Comparison of ENCODE assay signal across 13 cellular contexts in the genomic region with DNA sequence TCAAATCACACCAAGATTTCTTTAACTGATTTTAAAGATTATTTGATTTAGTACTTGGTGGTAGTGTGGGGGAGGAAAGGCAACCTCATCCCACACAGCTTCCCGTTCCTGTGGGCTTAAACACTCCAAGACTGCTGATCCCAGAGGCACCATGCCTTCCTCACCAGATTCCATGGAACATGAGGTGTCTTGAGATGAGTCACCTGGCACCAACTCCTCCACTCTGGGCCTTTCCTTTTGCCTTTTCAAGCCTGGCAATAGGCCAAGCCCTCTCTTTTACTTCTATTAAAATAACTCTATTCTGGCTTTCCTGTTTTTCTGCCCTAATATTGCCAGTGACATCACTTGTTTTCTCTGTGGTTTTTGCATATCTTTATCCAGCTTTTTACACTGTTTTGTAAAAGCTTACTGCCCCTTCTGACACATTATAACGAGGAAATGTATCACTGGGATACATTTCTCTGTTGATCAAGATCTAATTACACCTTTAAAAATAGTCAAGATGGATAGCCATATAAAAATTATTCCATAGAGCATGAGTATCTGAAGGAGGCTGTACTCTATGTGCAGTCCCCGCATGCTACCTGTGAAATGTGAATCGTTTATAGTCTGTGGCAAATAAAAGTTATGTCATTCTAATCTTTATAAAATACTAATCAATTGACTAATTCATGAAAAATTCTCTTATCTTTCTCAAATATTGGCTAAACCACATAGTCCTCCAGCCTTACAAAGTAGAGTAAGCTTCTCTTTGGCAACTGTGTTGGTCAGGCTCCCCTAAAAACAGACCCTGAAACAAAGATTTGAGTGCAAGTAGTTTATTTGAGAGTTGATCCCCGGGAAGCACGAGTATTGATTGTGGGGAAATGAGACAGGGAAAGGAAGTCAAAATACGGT.
DNase-seq lines count a peak whose midpoint lies in the region; ATAC-seq, FAIRE-seq and TF ChIP-seq lines count a peak whose summit lies in the region.
"Had no signal": no experiment of that assay in that cellular context is flagged by ENCODE, and none has a peak within 500 bp of the region (broad histone marks: within the 10 kb centered on the region; RNA-seq: fewer than 3 reads in every experiment).

No MANE protein-coding gene starts in this region.

- H2AFZ ChIP-seq in K562 (ENCODE audit: low read depth, low read length) = no peak overlapping the region

- ATAC-seq in K562 (no peak), HG02571 (IDR thresholded peaks at IDR 0.05; ENCODE audit: unreplicated experiment) (no peak)

- no peak for TF ChIP-seq EP300 in K562 (IDR thresholded peaks at IDR 0.05; ENCODE audit: low read length)

- no peaks in the 10 kb centered on the region for H3K9me3 Mint-ChIP-seq in HFFc6

- intact Hi-C loops in K562 (cut with micrococcal nuclease) = no loop called here
- intact Hi-C loops in cardiac septum (cut with DNase I) = no loop called here

- no peak overlapping the region for H3K4me3 ChIP-seq in K562
- H3K4me3 ChIP-seq: tibial nerve had no signal

- no peaks in the 10 kb centered on the region for H3K9me1 ChIP-seq in K562 (ENCODE audit: control insufficient read depth, insufficient read depth, low read length)

- H3K4me1 ChIP-seq in K562 (replicated peaks in 1 of 2; ENCODE audit: control insufficient read depth in 2 of 2, insufficient read depth in 2 of 2, low read length in 2 of 2) = no peaks in the 10 kb centered on the region

- peaks cover 34% of the 10 kb centered on the region for H3K4me1 Mint-ChIP-seq in HFFc6 (ENCODE audit: low read depth)

- no peaks in the 10 kb centered on the region for H3K36me3 Mint-ChIP-seq in HFFc6 (ENCODE audit: low read depth)

- POLR2A ChIA-PET in K562 (lab: Yijun Ruan, JAX) = no interaction called here

- TF ChIP-seq POLR2A in K562 (conservative IDR thresholded peaks at IDR 0.05) = no peak

- DNase-seq in 8988T (peak; percentile 20), HFFc6 (peak; percentile 93), K562 (ENCODE audit: extremely low read depth in 1 of 4, low spot score in 3 of 4) (no peak), iris pigment epithelial cell (ENCODE audit: low read depth) (peak; percentile 80), GDM1 (lab: John Stamatoyannopoulos, UW) (no peak), NCI-H2171 (lab: John Stamatoyannopoulos, UW) (no peak), cardiac septum (ENCODE audit: low spot score) (no peak)
- DNase-seq: effector CD8-positive, alpha-beta T cell; midbrain had no signal

- H3K36me3 ChIP-seq in K562 (ENCODE audit: control insufficient read depth, insufficient read depth, low read length) = no peaks in the 10 kb centered on the region
- H3K36me3 ChIP-seq: tibial nerve had no signal

- WGBS in K562 (ENCODE audit: insufficient coverage, low coverage, missing lambda C conversion rate) = 0% methylated on average over 7 of the region's 7 CpGs

- TF ChIP-seq RAD21 in K562 (CRISPR knock-in tag; conservative IDR thresholded peaks at IDR 0.05 in 1 of 2, IDR thresholded peaks at IDR 0.05 in 1 of 2) = no peak

- H3K27ac ChIP-seq in K562 (ENCODE audit: extremely low read depth, low read depth, low read length) = no peak overlapping the region
- H3K27ac ChIP-seq: tibial nerve had no signal

- H4K20me1 ChIP-seq in K562 (replicated peaks; ENCODE audit: control insufficient read depth, insufficient read depth, low read length) = no peaks in the 10 kb centered on the region

- no peaks in the 10 kb centered on the region; the same call in none of the 2 replicates for H3K27me3 Mint-ChIP-seq in HFFc6 (ENCODE audit: insufficient read depth)

- no peak for FAIRE-seq in K562 (lab: Jason Lieb, UNC)
- FAIRE-seq: GM12891 had no signal

- no peaks in the 10 kb centered on the region for H3K9me3 ChIP-seq in K562 (replicated peaks; ENCODE audit: control insufficient read depth, insufficient read depth, low read depth, low read length)
- H3K9me3 ChIP-seq: tibial nerve had no signal

- H3K79me2 ChIP-seq in K562 (ENCODE audit: control insufficient read depth, insufficient read depth, low read length) = no peaks in the 10 kb centered on the region

- H3K4me2 ChIP-seq in K562 (ENCODE audit: insufficient read depth, low read length) = no peak overlapping the region

- no TSS peak for BruUV-seq in K562 (replicated peaks; lab: Mats Ljungman, UMichigan)

- H3K27ac Mint-ChIP-seq in HFFc6 = peak overlapping the region; percentile 71
- H3K27ac Mint-ChIP-seq: B cell had no signal

- H3K4me3 Mint-ChIP-seq in HFFc6 = peak overlapping the region; percentile 47
- H3K4me3 Mint-ChIP-seq: B cell had no signal

- TF ChIP-seq CTCF in HFFc6 (IDR thresholded peaks at IDR 0.05) (no peak), K562 (IDR thresholded peaks at IDR 0.05 in 2 of 3, conservative IDR thresholded peaks at IDR 0.05 in 1 of 3; ENCODE audit: insufficient read depth in 2 of 3, low read depth in 1 of 3, low read length in 3 of 3) (no peak)

- H3K9ac ChIP-seq in K562 (ENCODE audit: insufficient read depth in 1 of 2, low read depth in 2 of 2, low read length in 2 of 2) = no peak overlapping the region

- in situ Hi-C loops in K562 (cut with MboI) = no loop called here

- no peaks in the 10 kb centered on the region for H3K27me3 ChIP-seq in K562 (ENCODE audit: control insufficient read depth in 2 of 2, insufficient read depth in 2 of 2, low read length in 2 of 2)
- H3K27me3 ChIP-seq: tibial nerve had no signal

- CTCF ChIA-PET in K562 (lab: Yijun Ruan, JAX; ENCODE audit: low intra/inter-chr PET ratio) = no interaction called here

TF ChIP-seq in K562, 482 proteins besides CTCF, POLR2A, EP300 and RAD21:
- TF ChIP-seq NR2C1 (IDR thresholded peaks at IDR 0.05) (no peak), NR2C1 (tag; IDR thresholded peaks at IDR 0.05) (no peak), NFIC (IDR thresholded peaks at IDR 0.05) (peak; percentile 52), TAF9B (IDR thresholded peaks at IDR 0.05; ENCODE audit: partially characterized antibody) (no peak)

Comparison
In these comparisons a context has a peak if more than half of its experiments do, and no peak if none do; other contexts are left out.
1. DNase-seq: peak in 8988T (single experiment), HFFc6 (single experiment) and iris pigment epithelial cell (single experiment); none in K562 (0 of 4), GDM1 (single experiment), NCI-H2171 (single experiment) and cardiac septum (single experiment).